ENCODE assay signal across 1 cellular context in the genomic region with DNA sequence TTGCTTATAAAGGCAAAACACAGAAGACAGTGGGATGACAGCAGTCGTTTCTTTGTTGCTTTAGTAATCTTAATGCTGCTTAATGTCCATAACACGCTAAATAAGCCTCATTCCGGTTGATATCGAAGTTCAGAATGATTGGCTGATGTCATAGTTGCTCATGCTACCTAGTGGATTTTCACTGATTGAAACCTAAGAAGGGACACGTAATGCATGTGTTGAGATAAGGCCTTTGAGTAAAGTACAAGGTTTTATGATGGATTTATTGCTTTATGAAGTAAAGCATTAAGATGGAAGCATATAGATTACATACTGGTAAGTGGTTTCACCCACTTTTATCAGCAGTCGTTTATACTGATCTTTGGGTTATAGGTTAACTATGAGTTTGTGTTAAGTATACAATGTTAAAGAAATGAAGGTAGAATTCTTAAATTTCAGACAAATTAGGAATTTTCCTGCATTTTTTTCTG.
TF ChIP-seq lines count a peak whose summit lies in the region.

No MANE protein-coding gene starts in this region.

TF ChIP-seq in HEK293, 187 proteins besides CTCF, POLR2A, EP300 and RAD21 (continued from another document and continues in another):
- TF ChIP-seq, protein P1, sequence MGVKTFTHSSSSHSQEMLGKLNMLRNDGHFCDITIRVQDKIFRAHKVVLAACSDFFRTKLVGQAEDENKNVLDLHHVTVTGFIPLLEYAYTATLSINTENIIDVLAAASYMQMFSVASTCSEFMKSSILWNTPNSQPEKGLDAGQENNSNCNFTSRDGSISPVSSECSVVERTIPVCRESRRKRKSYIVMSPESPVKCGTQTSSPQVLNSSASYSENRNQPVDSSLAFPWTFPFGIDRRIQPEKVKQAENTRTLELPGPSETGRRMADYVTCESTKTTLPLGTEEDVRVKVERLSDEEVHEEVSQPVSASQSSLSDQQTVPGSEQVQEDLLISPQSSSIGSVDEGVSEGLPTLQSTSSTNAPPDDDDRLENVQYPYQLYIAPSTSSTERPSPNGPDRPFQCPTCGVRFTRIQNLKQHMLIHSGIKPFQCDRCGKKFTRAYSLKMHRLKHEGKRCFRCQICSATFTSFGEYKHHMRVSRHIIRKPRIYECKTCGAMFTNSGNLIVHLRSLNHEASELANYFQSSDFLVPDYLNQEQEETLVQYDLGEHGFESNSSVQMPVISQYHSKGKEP (tag by site-specific recombination; IDR thresholded peaks at IDR 0.05): peak; percentile 88
- TF ChIP-seq ZBTB21 (tag by site-specific recombination; IDR thresholded peaks at IDR 0.05): peak; percentile 94
- peak; percentile 88; the same call in 1 of the 2 replicates for TF ChIP-seq ZBTB1 (tag by site-specific recombination; IDR thresholded peaks at IDR 0.05)
- TF ChIP-seq, protein P2, sequence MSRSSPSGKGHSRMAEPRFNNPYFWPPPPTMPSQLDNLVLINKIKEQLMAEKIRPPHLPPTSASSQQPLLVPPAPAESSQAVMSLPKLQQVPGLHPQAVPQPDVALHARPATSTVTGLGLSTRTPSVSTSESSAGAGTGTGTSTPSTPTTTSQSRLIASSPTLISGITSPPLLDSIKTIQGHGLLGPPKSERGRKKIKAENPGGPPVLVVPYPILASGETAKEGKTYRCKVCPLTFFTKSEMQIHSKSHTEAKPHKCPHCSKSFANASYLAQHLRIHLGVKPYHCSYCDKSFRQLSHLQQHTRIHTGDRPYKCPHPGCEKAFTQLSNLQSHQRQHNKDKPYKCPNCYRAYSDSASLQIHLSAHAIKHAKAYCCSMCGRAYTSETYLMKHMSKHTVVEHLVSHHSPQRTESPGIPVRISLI (tag by site-specific recombination; IDR thresholded peaks at IDR 0.05): peak; percentile 80
- TF ChIP-seq, protein P3, sequence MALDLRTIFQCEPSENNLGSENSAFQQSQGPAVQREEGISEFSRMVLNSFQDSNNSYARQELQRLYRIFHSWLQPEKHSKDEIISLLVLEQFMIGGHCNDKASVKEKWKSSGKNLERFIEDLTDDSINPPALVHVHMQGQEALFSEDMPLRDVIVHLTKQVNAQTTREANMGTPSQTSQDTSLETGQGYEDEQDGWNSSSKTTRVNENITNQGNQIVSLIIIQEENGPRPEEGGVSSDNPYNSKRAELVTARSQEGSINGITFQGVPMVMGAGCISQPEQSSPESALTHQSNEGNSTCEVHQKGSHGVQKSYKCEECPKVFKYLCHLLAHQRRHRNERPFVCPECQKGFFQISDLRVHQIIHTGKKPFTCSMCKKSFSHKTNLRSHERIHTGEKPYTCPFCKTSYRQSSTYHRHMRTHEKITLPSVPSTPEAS (tag by site-specific recombination; IDR thresholded peaks at IDR 0.05): 0 out of 2 replicates have a peak, but pooled peaks have one; percentile 28
- TF ChIP-seq ZFHX2 (tag by site-specific recombination; conservative IDR thresholded peaks at IDR 0.05): no peak
- peak; percentile 81; the same call in 1 of the 2 replicates for TF ChIP-seq ZFP69B (tag by site-specific recombination; IDR thresholded peaks at IDR 0.05)
- peak; percentile 39 for TF ChIP-seq SP2 (tag by site-specific recombination; IDR thresholded peaks at IDR 0.05)
- no peak for TF ChIP-seq ZNF837 (tag by site-specific recombination; IDR thresholded peaks at IDR 0.05)
- TF ChIP-seq ATF2 (tag by site-specific recombination; IDR thresholded peaks at IDR 0.05; ENCODE audit: low read depth): peak; percentile 98
- no peak for TF ChIP-seq SCRT2 (tag by site-specific recombination; IDR thresholded peaks at IDR 0.05)
- no peak for TF ChIP-seq ZNF155 (tag by site-specific recombination; IDR thresholded peaks at IDR 0.05)
- TF ChIP-seq ZNF391 (tag by site-specific recombination; IDR thresholded peaks at IDR 0.05; ENCODE audit: borderline replicate concordance, low read depth): peak; percentile 90
- TF ChIP-seq ZNF433 (tag by site-specific recombination; IDR thresholded peaks at IDR 0.05; ENCODE audit: low read depth): no peak
- TF ChIP-seq, protein P4, sequence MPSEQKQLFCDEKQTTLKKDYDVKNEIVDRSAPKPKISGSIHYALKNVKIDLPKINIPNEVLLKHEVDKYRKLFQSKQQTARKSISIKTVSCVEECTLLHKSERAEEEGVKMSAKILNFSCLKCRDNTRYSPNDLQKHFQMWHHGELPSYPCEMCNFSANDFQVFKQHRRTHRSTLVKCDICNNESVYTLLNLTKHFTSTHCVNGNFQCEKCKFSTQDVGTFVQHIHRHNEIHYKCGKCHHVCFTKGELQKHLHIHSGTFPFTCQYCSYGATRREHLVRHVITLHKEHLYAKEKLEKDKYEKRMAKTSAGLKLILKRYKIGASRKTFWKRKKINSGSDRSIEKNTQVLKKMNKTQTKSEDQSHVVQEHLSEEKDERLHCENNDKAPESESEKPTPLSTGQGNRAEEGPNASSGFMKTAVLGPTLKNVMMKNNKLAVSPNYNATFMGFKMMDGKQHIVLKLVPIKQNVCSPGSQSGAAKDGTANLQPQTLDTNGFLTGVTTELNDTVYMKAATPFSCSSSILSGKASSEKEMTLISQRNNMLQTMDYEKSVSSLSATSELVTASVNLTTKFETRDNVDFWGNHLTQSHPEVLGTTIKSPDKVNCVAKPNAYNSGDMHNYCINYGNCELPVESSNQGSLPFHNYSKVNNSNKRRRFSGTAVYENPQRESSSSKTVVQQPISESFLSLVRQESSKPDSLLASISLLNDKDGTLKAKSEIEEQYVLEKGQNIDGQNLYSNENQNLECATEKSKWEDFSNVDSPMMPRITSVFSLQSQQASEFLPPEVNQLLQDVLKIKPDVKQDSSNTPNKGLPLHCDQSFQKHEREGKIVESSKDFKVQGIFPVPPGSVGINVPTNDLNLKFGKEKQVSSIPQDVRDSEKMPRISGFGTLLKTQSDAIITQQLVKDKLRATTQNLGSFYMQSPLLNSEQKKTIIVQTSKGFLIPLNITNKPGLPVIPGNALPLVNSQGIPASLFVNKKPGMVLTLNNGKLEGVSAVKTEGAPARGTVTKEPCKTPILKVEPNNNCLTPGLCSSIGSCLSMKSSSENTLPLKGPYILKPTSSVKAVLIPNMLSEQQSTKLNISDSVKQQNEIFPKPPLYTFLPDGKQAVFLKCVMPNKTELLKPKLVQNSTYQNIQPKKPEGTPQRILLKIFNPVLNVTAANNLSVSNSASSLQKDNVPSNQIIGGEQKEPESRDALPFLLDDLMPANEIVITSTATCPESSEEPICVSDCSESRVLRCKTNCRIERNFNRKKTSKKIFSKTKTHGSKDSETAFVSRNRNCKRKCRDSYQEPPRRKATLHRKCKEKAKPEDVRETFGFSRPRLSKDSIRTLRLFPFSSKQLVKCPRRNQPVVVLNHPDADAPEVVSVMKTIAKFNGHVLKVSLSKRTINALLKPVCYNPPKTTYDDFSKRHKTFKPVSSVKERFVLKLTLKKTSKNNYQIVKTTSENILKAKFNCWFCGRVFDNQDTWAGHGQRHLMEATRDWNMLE (tag by site-specific recombination; conservative IDR thresholded peaks at IDR 0.05; ENCODE audit: low read depth): peak; percentile 48; the same call in 1 of the 2 replicates
- TF ChIP-seq, protein P5, sequence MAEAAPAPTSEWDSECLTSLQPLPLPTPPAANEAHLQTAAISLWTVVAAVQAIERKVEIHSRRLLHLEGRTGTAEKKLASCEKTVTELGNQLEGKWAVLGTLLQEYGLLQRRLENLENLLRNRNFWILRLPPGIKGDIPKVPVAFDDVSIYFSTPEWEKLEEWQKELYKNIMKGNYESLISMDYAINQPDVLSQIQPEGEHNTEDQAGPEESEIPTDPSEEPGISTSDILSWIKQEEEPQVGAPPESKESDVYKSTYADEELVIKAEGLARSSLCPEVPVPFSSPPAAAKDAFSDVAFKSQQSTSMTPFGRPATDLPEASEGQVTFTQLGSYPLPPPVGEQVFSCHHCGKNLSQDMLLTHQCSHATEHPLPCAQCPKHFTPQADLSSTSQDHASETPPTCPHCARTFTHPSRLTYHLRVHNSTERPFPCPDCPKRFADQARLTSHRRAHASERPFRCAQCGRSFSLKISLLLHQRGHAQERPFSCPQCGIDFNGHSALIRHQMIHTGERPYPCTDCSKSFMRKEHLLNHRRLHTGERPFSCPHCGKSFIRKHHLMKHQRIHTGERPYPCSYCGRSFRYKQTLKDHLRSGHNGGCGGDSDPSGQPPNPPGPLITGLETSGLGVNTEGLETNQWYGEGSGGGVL (tag by site-specific recombination; IDR thresholded peaks at IDR 0.05): no peak; the same call in none of the 2 replicates
- TF ChIP-seq ZNF239 (tag by site-specific recombination; IDR thresholded peaks at IDR 0.05): peak; percentile 64; the same call in 1 of the 2 replicates
- TF ChIP-seq ZSCAN30 (tag by site-specific recombination; IDR thresholded peaks at IDR 0.05): peak; percentile 73; the same call in 1 of the 2 replicates
- peak; percentile 56 for TF ChIP-seq SP3 (tag by site-specific recombination; IDR thresholded peaks at IDR 0.05)
- peak; percentile 59; the same call in 1 of the 2 replicates for TF ChIP-seq SCRT1 (tag by site-specific recombination; IDR thresholded peaks at IDR 0.05; ENCODE audit: borderline replicate concordance)
- peak; percentile 100 for TF ChIP-seq SP7 (tag by site-specific recombination; IDR thresholded peaks at IDR 0.05)
- TF ChIP-seq ZNF174 (tag by site-specific recombination; IDR thresholded peaks at IDR 0.05): no peak
- TF ChIP-seq WT1 (tag by site-specific recombination; IDR thresholded peaks at IDR 0.05): peak; percentile 83
- peak; percentile 34; the same call in 1 of the 2 replicates for TF ChIP-seq ZNF513 (tag by site-specific recombination; IDR thresholded peaks at IDR 0.05)
- peak; percentile 93 for TF ChIP-seq PRDM10 (tag by site-specific recombination; IDR thresholded peaks at IDR 0.05)
- TF ChIP-seq ZNF830 (tag by site-specific recombination; IDR thresholded peaks at IDR 0.05; ENCODE audit: low read depth): no peak
- peak; percentile 66 for TF ChIP-seq ZBTB8A (tag by site-specific recombination; IDR thresholded peaks at IDR 0.05)
- TF ChIP-seq HIC1 (tag by site-specific recombination; IDR thresholded peaks at IDR 0.05): peak; percentile 99
- TF ChIP-seq ZNF10 (tag by site-specific recombination; IDR thresholded peaks at IDR 0.05): peak; percentile 94
- TF ChIP-seq BCL11B (tag by site-specific recombination; IDR thresholded peaks at IDR 0.05; ENCODE audit: low read depth): peak; percentile 98
- peak; percentile 65; the same call in 1 of the 2 replicates for TF ChIP-seq ZNF394 (tag by site-specific recombination; IDR thresholded peaks at IDR 0.05; ENCODE audit: borderline replicate concordance)
